2 cellular contexts compared by ENCODE assay signal in the genomic region with DNA sequence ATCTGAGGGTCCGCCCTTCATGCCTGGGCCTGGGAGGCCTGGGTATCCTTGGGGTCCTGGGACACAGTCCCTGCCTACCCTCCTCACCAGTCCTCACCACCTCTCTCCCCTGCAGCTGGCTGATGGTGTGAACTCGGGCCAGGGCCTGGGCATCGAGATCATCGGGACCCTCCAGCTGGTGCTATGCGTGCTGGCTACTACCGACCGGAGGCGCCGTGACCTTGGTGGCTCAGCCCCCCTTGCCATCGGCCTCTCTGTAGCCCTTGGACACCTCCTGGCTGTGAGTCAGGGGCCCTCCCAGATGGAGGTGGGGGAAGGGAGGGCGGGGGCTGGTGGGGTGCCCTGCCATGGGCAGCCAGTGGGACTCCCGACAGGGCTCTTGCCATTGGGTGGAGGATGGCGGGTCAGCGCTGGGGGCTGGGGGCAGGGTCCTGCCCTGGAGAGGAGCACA.
TF ChIP-seq lines count a peak whose summit lies in the region.

No MANE protein-coding gene starts in this region.

TF ChIP-seq in SK-N-SH, 30 proteins besides CTCF, POLR2A, EP300 and RAD21 (continued from another document):
- TF ChIP-seq, protein P1, sequence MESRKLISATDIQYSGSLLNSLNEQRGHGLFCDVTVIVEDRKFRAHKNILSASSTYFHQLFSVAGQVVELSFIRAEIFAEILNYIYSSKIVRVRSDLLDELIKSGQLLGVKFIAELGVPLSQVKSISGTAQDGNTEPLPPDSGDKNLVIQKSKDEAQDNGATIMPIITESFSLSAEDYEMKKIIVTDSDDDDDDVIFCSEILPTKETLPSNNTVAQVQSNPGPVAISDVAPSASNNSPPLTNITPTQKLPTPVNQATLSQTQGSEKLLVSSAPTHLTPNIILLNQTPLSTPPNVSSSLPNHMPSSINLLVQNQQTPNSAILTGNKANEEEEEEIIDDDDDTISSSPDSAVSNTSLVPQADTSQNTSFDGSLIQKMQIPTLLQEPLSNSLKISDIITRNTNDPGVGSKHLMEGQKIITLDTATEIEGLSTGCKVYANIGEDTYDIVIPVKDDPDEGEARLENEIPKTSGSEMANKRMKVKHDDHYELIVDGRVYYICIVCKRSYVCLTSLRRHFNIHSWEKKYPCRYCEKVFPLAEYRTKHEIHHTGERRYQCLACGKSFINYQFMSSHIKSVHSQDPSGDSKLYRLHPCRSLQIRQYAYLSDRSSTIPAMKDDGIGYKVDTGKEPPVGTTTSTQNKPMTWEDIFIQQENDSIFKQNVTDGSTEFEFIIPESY (IDR thresholded peaks at IDR 0.05; ENCODE audit: borderline replicate concordance, low read depth): no peak
- no peak for TF ChIP-seq FOSL2 (IDR thresholded peaks at IDR 0.05; ENCODE audit: borderline replicate concordance, low read depth)

TF ChIP-seq in SK-N-SH treated with all-trans-retinoic acid at 6 μM for 48 hours, 23 proteins besides CTCF, POLR2A, EP300 and RAD21 (continued from another document):
- TF ChIP-seq, protein P2, sequence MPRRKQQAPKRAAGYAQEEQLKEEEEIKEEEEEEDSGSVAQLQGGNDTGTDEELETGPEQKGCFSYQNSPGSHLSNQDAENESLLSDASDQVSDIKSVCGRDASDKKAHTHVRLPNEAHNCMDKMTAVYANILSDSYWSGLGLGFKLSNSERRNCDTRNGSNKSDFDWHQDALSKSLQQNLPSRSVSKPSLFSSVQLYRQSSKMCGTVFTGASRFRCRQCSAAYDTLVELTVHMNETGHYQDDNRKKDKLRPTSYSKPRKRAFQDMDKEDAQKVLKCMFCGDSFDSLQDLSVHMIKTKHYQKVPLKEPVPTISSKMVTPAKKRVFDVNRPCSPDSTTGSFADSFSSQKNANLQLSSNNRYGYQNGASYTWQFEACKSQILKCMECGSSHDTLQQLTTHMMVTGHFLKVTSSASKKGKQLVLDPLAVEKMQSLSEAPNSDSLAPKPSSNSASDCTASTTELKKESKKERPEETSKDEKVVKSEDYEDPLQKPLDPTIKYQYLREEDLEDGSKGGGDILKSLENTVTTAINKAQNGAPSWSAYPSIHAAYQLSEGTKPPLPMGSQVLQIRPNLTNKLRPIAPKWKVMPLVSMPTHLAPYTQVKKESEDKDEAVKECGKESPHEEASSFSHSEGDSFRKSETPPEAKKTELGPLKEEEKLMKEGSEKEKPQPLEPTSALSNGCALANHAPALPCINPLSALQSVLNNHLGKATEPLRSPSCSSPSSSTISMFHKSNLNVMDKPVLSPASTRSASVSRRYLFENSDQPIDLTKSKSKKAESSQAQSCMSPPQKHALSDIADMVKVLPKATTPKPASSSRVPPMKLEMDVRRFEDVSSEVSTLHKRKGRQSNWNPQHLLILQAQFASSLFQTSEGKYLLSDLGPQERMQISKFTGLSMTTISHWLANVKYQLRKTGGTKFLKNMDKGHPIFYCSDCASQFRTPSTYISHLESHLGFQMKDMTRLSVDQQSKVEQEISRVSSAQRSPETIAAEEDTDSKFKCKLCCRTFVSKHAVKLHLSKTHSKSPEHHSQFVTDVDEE (CRISPR knock-in tag; IDR thresholded peaks at IDR 0.05): no peak
- TF ChIP-seq ARNTL (CRISPR knock-in tag; IDR thresholded peaks at IDR 0.05; ENCODE audit: borderline replicate concordance, low read depth) (no peak), ZFP30 (CRISPR knock-in tag; IDR thresholded peaks at IDR 0.05) (no peak), GLIS3 (CRISPR knock-in tag; IDR thresholded peaks at IDR 0.05) (no peak), ZC3H10 (CRISPR knock-in tag; IDR thresholded peaks at IDR 0.05) (no peak), OSR1 (CRISPR knock-in tag; IDR thresholded peaks at IDR 0.05) (no peak), PPARA (CRISPR knock-in tag; IDR thresholded peaks at IDR 0.05; ENCODE audit: borderline replicate concordance) (no peak), TCF4 (CRISPR knock-in tag; IDR thresholded peaks at IDR 0.05; ENCODE audit: borderline replicate concordance) (no peak)
